8 cellular contexts compared by ENCODE assay signal in genomic region chr7:44145969-44146897, GRCh38. TPM values are rescaled to one million over a fixed set of nuclear protein-coding genes. Genes with fewer than 3 reads are reported as not detected.
A peak's percentile ranks its signal among the peaks of the same experiment; 100 is the strongest.
DNase-seq lines count a peak whose midpoint lies in the region; ATAC-seq, FAIRE-seq and TF ChIP-seq lines count a peak whose summit lies in the region.

No MANE protein-coding gene starts in this region.

- no peak for FAIRE-seq in GM12891 (lab: Jason Lieb, UNC)

- H3K9me3 Mint-ChIP-seq in T-helper 2 cell treated with Interferon-gamma antibody and Interleukin-4, amounts not matched to agents 5 μg/mL and 100 μg/mL, for 36 hours, result no peaks in the 10 kb centered on the region

- peak overlapping the region; percentile 74 for H3K4me3 Mint-ChIP-seq in T-helper 2 cell treated with Interferon-gamma antibody and Interleukin-4, amounts not matched to agents 5 μg/mL and 100 μg/mL, for 36 hours

- in situ Hi-C loops in astrocyte of the spinal cord (cut with HindIII; ENCODE audit: low sequenced_read_pairs), result no loop called here
- in situ Hi-C loops in gastrocnemius medialis (cut with MboI; ENCODE audit: low sequenced_read_pairs in 4 of 4), result no loop called here

- intact Hi-C loops in gastrocnemius medialis (cut with DNase I; ENCODE audit: low total_unique reads), result no loop called here

- no peaks in the 10 kb centered on the region for H3K36me3 ChIP-seq in gastrocnemius medialis

- no peaks in the 10 kb centered on the region for H3K4me1 ChIP-seq in gastrocnemius medialis

- ATAC-seq in gastrocnemius medialis (peak; percentile 27 to 51), HG03469 (IDR thresholded peaks at IDR 0.05; ENCODE audit: unreplicated experiment) (no peak), HG03378 (IDR thresholded peaks at IDR 0.05; ENCODE audit: unreplicated experiment) (no peak)

- H3K4me1 Mint-ChIP-seq in T-helper 2 cell treated with Interferon-gamma antibody and Interleukin-4, amounts not matched to agents 5 μg/mL and 100 μg/mL, for 36 hours (ENCODE audit: low read depth), result peaks cover 2% of the 10 kb centered on the region

- TF ChIP-seq CTCF in astrocyte of the spinal cord (IDR thresholded peaks at IDR 0.05; ENCODE audit: low read depth, low read length) (no peak), gastrocnemius medialis (IDR thresholded peaks at IDR 0.05 in 4 of 5, conservative IDR thresholded peaks at IDR 0.05 in 1 of 5) (no peak)

- H3K4me3 ChIP-seq in astrocyte of the spinal cord (ENCODE audit: low read depth, low read length) (peak overlapping the region; percentile 38), gastrocnemius medialis (peak overlapping the region; percentile 36 to 48 (median 47))

- no peaks in the 10 kb centered on the region for H3K9me3 ChIP-seq in gastrocnemius medialis

- H3K27me3 Mint-ChIP-seq in T-helper 2 cell treated with Interferon-gamma antibody and Interleukin-4, amounts not matched to agents 5 μg/mL and 100 μg/mL, for 36 hours (ENCODE audit: low read depth), result peaks cover 16% of the 10 kb centered on the region

- no peak overlapping the region for H3K27ac Mint-ChIP-seq in T-helper 2 cell treated with Interferon-gamma antibody and Interleukin-4, amounts not matched to agents 5 μg/mL and 100 μg/mL, for 36 hours

- no peak for TF ChIP-seq POLR2A in GM12891 (IDR thresholded peaks at IDR 0.05; ENCODE audit: low read depth, low read length)
- TF ChIP-seq POLR2A in gastrocnemius medialis (IDR thresholded peaks at IDR 0.05), result no peak

- no peaks in the 10 kb centered on the region for H3K36me3 Mint-ChIP-seq in T-helper 2 cell treated with Interferon-gamma antibody and Interleukin-4, amounts not matched to agents 5 μg/mL and 100 μg/mL, for 36 hours (ENCODE audit: low read depth)

- H3K27ac ChIP-seq in gastrocnemius medialis, result no peak overlapping the region

- DNase-seq in GM12891 (ENCODE audit: insufficient read length, low spot score) (peak; percentile 79), astrocyte of the spinal cord (ENCODE audit: low read depth, low spot score) (peak; percentile 30), hippocampal formation (lab: John Stamatoyannopoulos, UW) (peak; percentile 40 to 86), gastrocnemius medialis (peak in 1 of 2 donors; percentile 35), NCI-H510A treated with DMSO at 0.1 percent for 48 hours (lab: John Stamatoyannopoulos, UW) (no peak)
- DNase-seq in T-helper 2 cell treated with Interferon-gamma antibody and Interleukin-4, amounts not matched to agents 5 μg/mL and 100 μg/mL, for 36 hours (ENCODE audit: low spot score), result peak; percentile 65

- peaks cover 2 to 20% (median 15%) of the 10 kb centered on the region in 3 donors for H3K27me3 ChIP-seq in gastrocnemius medialis

TF ChIP-seq in GM12891, 5 proteins besides CTCF, POLR2A, EP300 and RAD21:
- TF ChIP-seq SPI1 (IDR thresholded peaks at IDR 0.05; ENCODE audit: low read depth, low read length) (no peak), POU2F2 (IDR thresholded peaks at IDR 0.05; ENCODE audit: low read depth, low read length) (no peak), PAX5 (IDR thresholded peaks at IDR 0.05; ENCODE audit: insufficient read depth, low read length, severe bottlenecking) (no peak), POLR2AphosphoS5 (IDR thresholded peaks at IDR 0.05; ENCODE audit: low read depth, low read length) (no peak), TAF1 (IDR thresholded peaks at IDR 0.05; ENCODE audit: low read depth, low read length) (no peak)

RNA-seq across cellular contexts. Expression of gene MYL7, which starts 5.1 kb away (rescaled TPM):
- polyA plus RNA-seq in GM12891 (2012; ENCODE audit: low read depth, missing spikeins), result not detected
- total RNA-seq in gastrocnemius medialis, result 1 to 10 TPM in 1 of 4 donors, not detected in 3; 2.6 TPM

RNA-seq across cellular contexts. Expression of gene POLD2, which starts 22.9 kb away (rescaled TPM):
- polyA plus RNA-seq in GM12891 (2012; ENCODE audit: low read depth, missing spikeins), result 117 TPM
- total RNA-seq in gastrocnemius medialis, result 10 to 100 TPM; 69.4 to 93.0 (median 77.7) TPM

RNA-seq across cellular contexts. Expression of gene AEBP1, which starts 42.1 kb away (rescaled TPM):
- polyA plus RNA-seq in GM12891 (2012; ENCODE audit: low read depth, missing spikeins), result 0.71 TPM
- total RNA-seq in gastrocnemius medialis, result 10 to 100 TPM in 2 of 4 donors, 1 to 10 TPM in 2; 5.8 to 23.6 (median 15.9) TPM

RNA-seq across cellular contexts. Expression of gene GCK, which starts 43.0 kb away (rescaled TPM):
- polyA plus RNA-seq in GM12891 (2012; ENCODE audit: low read depth, missing spikeins), result not detected
- total RNA-seq in gastrocnemius medialis, result under 1 TPM in 1 of 4 donors, not detected in 3; 0.33 TPM

RNA-seq across cellular contexts. Expression of gene YKT6, which starts 54.5 kb away (rescaled TPM):
- 49.1 TPM for polyA plus RNA-seq in GM12891 (2012; ENCODE audit: low read depth, missing spikeins)
- 10 to 100 TPM; 37.9 to 79.5 (median 72.5) TPM for total RNA-seq in gastrocnemius medialis

Comparison
In these comparisons a context has a peak if more than half of its experiments do, and no peak if none do; other contexts are left out.
1. ATAC-seq: peak in gastrocnemius medialis (2 of 2); none in HG03469 (single experiment) and HG03378 (single experiment).